Comparison of ENCODE assay signal across 11 cellular contexts in genomic region chr5:68141494-68141893, GRCh38.
DNase-seq lines count a peak whose midpoint lies in the region; ATAC-seq and TF ChIP-seq lines count a peak whose summit lies in the region.
"Had no signal": no experiment of that assay in that cellular context is flagged by ENCODE, and none has a peak within 500 bp of the region (broad histone marks: within the 10 kb centered on the region; RNA-seq: fewer than 3 reads in every experiment).

No MANE protein-coding gene starts in this region.

- ATAC-seq in activated T-cell treated with anti-CD3 and anti-CD28 coated beads, Interleukin-2, amount 50 U/mL, for 72 hours (replicated peaks in 1 of 2), result peak; percentile 40 to 66
- ATAC-seq in HG02981 (IDR thresholded peaks at IDR 0.05; ENCODE audit: unreplicated experiment) (peak; percentile 59), thoracic aorta (ENCODE audit: insufficient number of reproducible peaks, low FRiP score, low read depth) (no peak)

- H3K9me3 ChIP-seq in thoracic aorta, result no peaks in the 10 kb centered on the region

- TF ChIP-seq CTCF in chondrocyte (IDR thresholded peaks at IDR 0.05), result no peak
- no peak for TF ChIP-seq CTCF in thoracic aorta (IDR thresholded peaks at IDR 0.05)

- no peak overlapping the region for H3K27ac Mint-ChIP-seq in activated T-cell treated with anti-CD3 and anti-CD28 coated beads, Interleukin-2, amount 50 U/mL, for 72 hours
- peak overlapping the region; percentile 60 for H3K27ac Mint-ChIP-seq in chondrocyte (ENCODE audit: unreplicated experiment)
- H3K27ac Mint-ChIP-seq: dendritic cell treated with granulocyte-macrophage colony-stimulating factor and Interleukin-4, amounts not matched to agents 40 ng/mL and 50 ng/mL, for 4 days; H9 had no signal

- no peaks in the 10 kb centered on the region for H3K36me3 ChIP-seq in thoracic aorta

- H3K4me1 Mint-ChIP-seq in activated T-cell treated with anti-CD3 and anti-CD28 coated beads, Interleukin-2, amount 50 U/mL, for 72 hours (ENCODE audit: low read depth), result peaks cover 6% of the 10 kb centered on the region
- peaks cover 21% of the 10 kb centered on the region for H3K4me1 Mint-ChIP-seq in chondrocyte (ENCODE audit: low read depth)

- peaks cover 8 to 9% of the 10 kb centered on the region in 2 donors for H3K9me3 Mint-ChIP-seq in activated T-cell treated with anti-CD3 and anti-CD28 coated beads, Interleukin-2, amount 50 U/mL, for 72 hours
- H3K9me3 Mint-ChIP-seq in chondrocyte (ENCODE audit: low read depth), result peaks cover 7% of the 10 kb centered on the region

- H3K4me1 ChIP-seq in thoracic aorta (ENCODE audit: control insufficient read depth in 1 of 2, low read depth in 2 of 2), result peaks cover 16 to 30% of the 10 kb centered on the region in 2 donors

- DNase-seq in activated T-cell treated with anti-CD3 and anti-CD28 coated beads, Interleukin-2, amount 50 U/mL, for 72 hours, result peak in 1 of 2 donors; percentile 2
- no peak for DNase-seq in activated T-cell treated with anti-CD3 and anti-CD28 coated beads, Interleukin-2, amount 50 U/mL, for 1 hour
- DNase-seq in chondrocyte (ENCODE audit: low spot score) (no peak), thoracic aorta (ENCODE audit: low spot score) (no peak), SIG-M5 (lab: John Stamatoyannopoulos, UW) (no peak), ecto neural progenitor cell (ENCODE audit: low spot score) (no peak)
- DNase-seq in activated CD4-positive, alpha-beta T cell treated with anti-CD3 and anti-CD28 coated beads, Interleukin-2, amount 50 U/mL, for 48 hours, result no peak
- DNase-seq: activated CD4-positive, CD25-positive, alpha-beta regulatory T cell treated with anti-CD3 and anti-CD28 coated beads, Interleukin-2, amount 50 U/mL, for 72 hours; H9 had no signal

- peak overlapping the region; percentile 21 to 52 for H3K27ac ChIP-seq in thoracic aorta

- peaks cover 2 to 9% of the 10 kb centered on the region in 2 donors for H3K36me3 Mint-ChIP-seq in activated T-cell treated with anti-CD3 and anti-CD28 coated beads, Interleukin-2, amount 50 U/mL, for 72 hours (ENCODE audit: insufficient read depth in 2 of 2)
- H3K36me3 Mint-ChIP-seq in chondrocyte (ENCODE audit: low read depth), result no peaks in the 10 kb centered on the region

- peak overlapping the region; percentile 25 for H3K4me3 ChIP-seq in thoracic aorta

- H3K4me3 Mint-ChIP-seq in activated T-cell treated with anti-CD3 and anti-CD28 coated beads, Interleukin-2, amount 50 U/mL, for 72 hours, result no peak overlapping the region
- no peak overlapping the region for H3K4me3 Mint-ChIP-seq in chondrocyte (ENCODE audit: unreplicated experiment)
- H3K4me3 Mint-ChIP-seq: dendritic cell treated with granulocyte-macrophage colony-stimulating factor and Interleukin-4, amounts not matched to agents 40 ng/mL and 50 ng/mL, for 4 days; H9 had no signal

- no peaks in the 10 kb centered on the region for H3K27me3 ChIP-seq in thoracic aorta (replicated peaks; ENCODE audit: insufficient read depth)

- H3K27me3 Mint-ChIP-seq in activated T-cell treated with anti-CD3 and anti-CD28 coated beads, Interleukin-2, amount 50 U/mL, for 72 hours (ENCODE audit: low read depth), result no peaks in the 10 kb centered on the region
- H3K27me3 Mint-ChIP-seq in chondrocyte (ENCODE audit: low read depth), result no peaks in the 10 kb centered on the region
- H3K27me3 Mint-ChIP-seq: dendritic cell treated with granulocyte-macrophage colony-stimulating factor and Interleukin-4, amounts not matched to agents 40 ng/mL and 50 ng/mL, for 4 days had no signal
